In genomic region chr21:33541105-33541711, GRCh38 we compare ENCODE assay signal across 8 cellular contexts. TPM values are rescaled to one million over a fixed set of nuclear protein-coding genes. Genes with fewer than 3 reads are reported as not detected.
DNase-seq lines count a peak whose midpoint lies in the region; ATAC-seq and TF ChIP-seq lines count a peak whose summit lies in the region.

No MANE protein-coding gene starts in this region.

- H3K27ac Mint-ChIP-seq in T-helper 17 cell: peak overlapping the region; percentile 100
- H3K27ac Mint-ChIP-seq in endothelial cell (ENCODE audit: unreplicated experiment): peak overlapping the region; percentile 98
- peak overlapping the region; percentile 69 for H3K27ac Mint-ChIP-seq in neural crest cell (ENCODE audit: unreplicated experiment)

- H3K4me3 ChIP-seq in right atrium auricular region: peak overlapping the region; percentile 78 to 90

- DNase-seq in right atrium auricular region (ENCODE audit: low spot score) (no peak), left cardiac atrium (no peak), T-helper 17 cell (no peak), endothelial cell (ENCODE audit: low spot score) (no peak), neural crest cell (ENCODE audit: low read depth, low spot score) (no peak)
- no peak for DNase-seq in activated CD4-positive, CD25-positive, alpha-beta regulatory T cell treated with anti-CD3 and anti-CD28 coated beads, Interleukin-2, amount 50 U/mL, for 72 hours

- H3K9me3 ChIP-seq in right atrium auricular region (no peaks in the 10 kb centered on the region), T-helper 17 cell (ENCODE audit: control insufficient read depth, low read length, poor library complexity, severe bottlenecking) (no peaks in the 10 kb centered on the region)

- H3K36me3 Mint-ChIP-seq in T-helper 17 cell (ENCODE audit: low read depth) (peaks cover 12% of the 10 kb centered on the region), endothelial cell (ENCODE audit: low read depth, unreplicated experiment) (peaks cover 30% of the 10 kb centered on the region), neural crest cell (ENCODE audit: low read depth) (peaks cover 13% of the 10 kb centered on the region)

- peaks cover 0 to 35% of the 10 kb centered on the region in 2 donors for H3K4me1 ChIP-seq in right atrium auricular region

- H3K27me3 Mint-ChIP-seq in T-helper 17 cell (no peaks in the 10 kb centered on the region), endothelial cell (ENCODE audit: unreplicated experiment) (peaks cover 19% of the 10 kb centered on the region), neural crest cell (ENCODE audit: low read depth) (no peaks in the 10 kb centered on the region)

- H3K9me3 Mint-ChIP-seq in endothelial cell (ENCODE audit: unreplicated experiment) (no peaks in the 10 kb centered on the region), neural crest cell (no peaks in the 10 kb centered on the region)

- H3K4me1 Mint-ChIP-seq in T-helper 17 cell (peaks cover 40% of the 10 kb centered on the region), endothelial cell (ENCODE audit: unreplicated experiment) (peaks cover 24% of the 10 kb centered on the region), neural crest cell (peaks cover 31% of the 10 kb centered on the region)

- H3K4me3 Mint-ChIP-seq in T-helper 17 cell (peak overlapping the region; percentile 100), endothelial cell (ENCODE audit: unreplicated experiment) (peak overlapping the region; percentile 99), neural crest cell (peak overlapping the region; percentile 93)

- no peaks in the 10 kb centered on the region for H3K27me3 ChIP-seq in right atrium auricular region

- TF ChIP-seq CTCF in right atrium auricular region (IDR thresholded peaks at IDR 0.05) (no peak), endothelial cell (IDR thresholded peaks at IDR 0.05; ENCODE audit: unreplicated experiment) (no peak), neural crest cell (conservative IDR thresholded peaks at IDR 0.05) (no peak)

- H3K27ac ChIP-seq in right atrium auricular region: peak overlapping the region; percentile 92 to 99

- intact Hi-C loops in left cardiac atrium (cut with DNase I): loop anchor here in 1 of 2 donors (5.0 to 10.0 kb wide), 2 partner anchors 54 to 64 kb away; partner anchors contain the start of gene TMEM50B

- ATAC-seq in left cardiac atrium: no peak
- no peak for ATAC-seq in T-helper 17 cell
- no peak for ATAC-seq in GM18909 (IDR thresholded peaks at IDR 0.05; ENCODE audit: poor library complexity, unreplicated experiment)
- ATAC-seq in HG02588 (IDR thresholded peaks at IDR 0.05; ENCODE audit: unreplicated experiment): no peak

- H3K36me3 ChIP-seq in right atrium auricular region: peaks cover 30% of the 10 kb centered on the region

RNA-seq across cellular contexts. Expression of gene GART, which starts 0.7 kb away (rescaled TPM):
- 10 to 100 TPM; 29.7 to 32.5 TPM for total RNA-seq in right atrium auricular region
- 10 to 100 TPM; 30.6 to 48.8 TPM for total RNA-seq in left cardiac atrium
- total RNA-seq in T-helper 17 cell: 10 to 100 TPM; 40.0 to 44.8 TPM
- 76.1 TPM for total RNA-seq in endothelial cell (ENCODE audit: unreplicated experiment)
- total RNA-seq in neural crest cell: 133 and 139 TPM in 2 replicates

RNA-seq across cellular contexts. Expression of gene SON, which starts 1.6 kb away (rescaled TPM):
- total RNA-seq in right atrium auricular region (100 to 1,000 TPM; 105 to 189 TPM), left cardiac atrium (100 to 1,000 TPM; 152 to 189 TPM), T-helper 17 cell (100 to 1,000 TPM; 324 to 380 TPM), endothelial cell (ENCODE audit: unreplicated experiment) (311 TPM), neural crest cell (367 and 395 TPM in 2 replicates)

RNA-seq across cellular contexts. Expression of gene DONSON, which starts 47.3 kb away (rescaled TPM):
- total RNA-seq in right atrium auricular region (1 to 10 TPM; 3.3 to 3.5 TPM), left cardiac atrium (1 to 10 TPM; 4.9 to 5.7 TPM), T-helper 17 cell (10 to 100 TPM in 1 of 2 donors, 1 to 10 TPM in 1; 8.9 to 10.0 TPM), endothelial cell (ENCODE audit: unreplicated experiment) (18.0 TPM), neural crest cell (30.9 and 32.3 TPM in 2 replicates)

RNA-seq across cellular contexts. Expression of gene DNAJC28, which starts 49.7 kb away (rescaled TPM):
- 1 to 10 TPM; 3.0 to 4.5 TPM for total RNA-seq in right atrium auricular region
- 1 to 10 TPM; 5.4 to 5.5 TPM for total RNA-seq in left cardiac atrium
- under 1 TPM in 1 of 2 donors, not detected in 1; 0.47 TPM for total RNA-seq in T-helper 17 cell
- 3.3 TPM for total RNA-seq in endothelial cell (ENCODE audit: unreplicated experiment)
- 2.4 and 2.7 TPM in 2 replicates for total RNA-seq in neural crest cell
